ENCODE assay signal across 11 cellular contexts in the genomic region with DNA sequence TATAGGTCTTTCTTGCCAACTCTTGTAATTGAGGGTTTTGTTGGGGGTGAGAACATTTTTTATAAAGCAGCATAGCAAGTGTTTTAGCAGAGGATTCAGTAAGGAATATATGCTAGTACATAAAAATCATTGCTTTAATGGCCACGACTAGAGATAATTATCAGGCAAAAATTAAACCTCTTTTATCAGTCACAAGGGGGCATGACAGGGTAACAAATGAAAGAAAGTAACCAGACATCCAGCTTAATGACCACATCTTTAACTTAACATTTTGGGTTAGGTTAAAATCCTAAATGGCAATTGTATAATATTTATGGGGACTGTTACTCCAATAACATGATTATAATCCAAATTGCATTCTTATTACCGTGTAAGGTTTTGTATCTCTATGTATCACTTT.
DNase-seq lines count a peak whose midpoint lies in the region; ATAC-seq and TF ChIP-seq lines count a peak whose summit lies in the region.
"Had no signal": no experiment of that assay in that cellular context is flagged by ENCODE, and none has a peak within 500 bp of the region (broad histone marks: within the 10 kb centered on the region; RNA-seq: fewer than 3 reads in every experiment).

No MANE protein-coding gene starts in this region.

- H3K4me1 Mint-ChIP-seq in activated naive CD8-positive, alpha-beta T cell treated with anti-CD3 and anti-CD28 coated beads, Interleukin-2, amount 50 U/mL, for 24 hours: no peaks in the 10 kb centered on the region
- no peaks in the 10 kb centered on the region for H3K4me1 Mint-ChIP-seq in CD8-positive, alpha-beta T cell (ENCODE audit: low read depth)
- H3K4me1 Mint-ChIP-seq: stimulated activated effector memory CD8-positive, alpha-beta T cell treated with anti-CD3 and anti-CD28 coated beads, Interleukin-12 subunit alpha, Interleukin-12 subunit beta, amount 100 ng/mL, for 72 hours had no signal

- H3K27me3 Mint-ChIP-seq in activated naive CD8-positive, alpha-beta T cell treated with anti-CD3 and anti-CD28 coated beads, Interleukin-2, amount 50 U/mL, for 24 hours: no peaks in the 10 kb centered on the region
- no peaks in the 10 kb centered on the region for H3K27me3 Mint-ChIP-seq in CD8-positive, alpha-beta T cell (ENCODE audit: low read depth)

- no peaks in the 10 kb centered on the region for H3K27me3 ChIP-seq in CD8-positive, alpha-beta T cell (ENCODE audit: insufficient read depth, low read length)

- TF ChIP-seq CTCF in choroid plexus epithelial cell (conservative IDR thresholded peaks at IDR 0.05; ENCODE audit: low read depth, low read length): peak; percentile 48
- no peak for TF ChIP-seq CTCF in CD8-positive, alpha-beta T cell (IDR thresholded peaks at IDR 0.05)

- no peaks in the 10 kb centered on the region for H3K36me3 ChIP-seq in CD8-positive, alpha-beta T cell (ENCODE audit: insufficient read depth, low read length)

- no peak for ATAC-seq in activated naive CD8-positive, alpha-beta T cell treated with anti-CD3 and anti-CD28 coated beads, Interleukin-2, amount 50 U/mL, for 24 hours
- no peak for ATAC-seq in CD8-positive, alpha-beta T cell
- ATAC-seq: mucosa of descending colon; Right ventricle myocardium inferior; stimulated activated effector memory CD8-positive, alpha-beta T cell treated with anti-CD3 and anti-CD28 coated beads, Interleukin-12 subunit alpha, Interleukin-12 subunit beta, amount 100 ng/mL, for 72 hours had no signal

- no peak overlapping the region for H3K4me3 ChIP-seq in choroid plexus epithelial cell (ENCODE audit: low read depth, low read length)
- no peak overlapping the region for H3K4me3 ChIP-seq in CD8-positive, alpha-beta T cell (ENCODE audit: low read depth, low read length)
- H3K4me3 ChIP-seq: mucosa of descending colon had no signal

- H3K4me1 ChIP-seq in CD8-positive, alpha-beta T cell (ENCODE audit: insufficient read depth, low read length): no peaks in the 10 kb centered on the region

- no peak overlapping the region for H3K27ac Mint-ChIP-seq in activated naive CD8-positive, alpha-beta T cell treated with anti-CD3 and anti-CD28 coated beads, Interleukin-2, amount 50 U/mL, for 24 hours
- no peak overlapping the region for H3K27ac Mint-ChIP-seq in CD8-positive, alpha-beta T cell
- H3K27ac Mint-ChIP-seq: stimulated activated effector memory CD8-positive, alpha-beta T cell treated with anti-CD3 and anti-CD28 coated beads, Interleukin-12 subunit alpha, Interleukin-12 subunit beta, amount 100 ng/mL, for 72 hours had no signal

- no peak overlapping the region for H3K27ac ChIP-seq in CD8-positive, alpha-beta T cell (ENCODE audit: low read depth, low read length)

- H3K36me3 Mint-ChIP-seq in activated naive CD8-positive, alpha-beta T cell treated with anti-CD3 and anti-CD28 coated beads, Interleukin-2, amount 50 U/mL, for 24 hours (ENCODE audit: low read depth): no peaks in the 10 kb centered on the region
- no peaks in the 10 kb centered on the region for H3K36me3 Mint-ChIP-seq in CD8-positive, alpha-beta T cell
- H3K36me3 Mint-ChIP-seq: stimulated activated effector memory CD8-positive, alpha-beta T cell treated with anti-CD3 and anti-CD28 coated beads, Interleukin-12 subunit alpha, Interleukin-12 subunit beta, amount 100 ng/mL, for 72 hours had no signal

- peak; percentile 7 for DNase-seq in DMS153 treated with DMSO at 0.1 percent for 48 hours (lab: John Stamatoyannopoulos, UW; ENCODE audit: unreplicated experiment)
- no peak for DNase-seq in DMS153 (lab: John Stamatoyannopoulos, UW)
- DNase-seq in NCI-H526 treated with DMSO at 0.1 percent for 48 hours (lab: John Stamatoyannopoulos, UW): peak; percentile 35
- DNase-seq in choroid plexus epithelial cell (ENCODE audit: low read depth): peak; percentile 73
- peak; percentile 15 for DNase-seq in pons (ENCODE audit: low spot score)
- no peak for DNase-seq in mucosa of gallbladder (ENCODE audit: low spot score)
- DNase-seq in activated naive CD8-positive, alpha-beta T cell treated with anti-CD3 and anti-CD28 coated beads, Interleukin-2, amount 50 U/mL, for 24 hours: no peak
- no peak for DNase-seq in CD8-positive, alpha-beta T cell
- DNase-seq: mucosa of descending colon had no signal

- intact Hi-C loops in CD8-positive, alpha-beta T cell (cut with DNase I, micrococcal nuclease): no loop called here

- CTCF ChIA-PET in CD8-positive, alpha-beta T cell (lab: Charles Lee): no interaction called here

- POLR2A ChIA-PET in CD8-positive, alpha-beta T cell (lab: Charles Lee): no interaction called here

- H3K9me3 ChIP-seq in CD8-positive, alpha-beta T cell (ENCODE audit: low read length): no peaks in the 10 kb centered on the region
- H3K9me3 ChIP-seq: mucosa of descending colon had no signal

- H3K9me3 Mint-ChIP-seq in activated naive CD8-positive, alpha-beta T cell treated with anti-CD3 and anti-CD28 coated beads, Interleukin-2, amount 50 U/mL, for 24 hours: no peaks in the 10 kb centered on the region
- no peaks in the 10 kb centered on the region for H3K9me3 Mint-ChIP-seq in CD8-positive, alpha-beta T cell

- no peak overlapping the region for H3K4me3 Mint-ChIP-seq in activated naive CD8-positive, alpha-beta T cell treated with anti-CD3 and anti-CD28 coated beads, Interleukin-2, amount 50 U/mL, for 24 hours
- no peak overlapping the region for H3K4me3 Mint-ChIP-seq in CD8-positive, alpha-beta T cell
- H3K4me3 Mint-ChIP-seq: stimulated activated effector memory CD8-positive, alpha-beta T cell treated with anti-CD3 and anti-CD28 coated beads, Interleukin-12 subunit alpha, Interleukin-12 subunit beta, amount 100 ng/mL, for 72 hours had no signal

Comparison
In these comparisons a context has a peak if more than half of its experiments do, and no peak if none do; other contexts are left out.
1. DNase-seq: peak in DMS153 treated with DMSO at 0.1 percent for 48 hours (single experiment), NCI-H526 treated with DMSO at 0.1 percent for 48 hours (single experiment), choroid plexus epithelial cell (single experiment) and pons (single experiment); none in DMS153 (single experiment), mucosa of gallbladder (single experiment), activated naive CD8-positive, alpha-beta T cell treated with anti-CD3 and anti-CD28 coated beads, Interleukin-2, amount 50 U/mL, for 24 hours (single experiment) and CD8-positive, alpha-beta T cell (0 of 7).